ENCODE assay signal across 8 cellular contexts in the genomic region with DNA sequence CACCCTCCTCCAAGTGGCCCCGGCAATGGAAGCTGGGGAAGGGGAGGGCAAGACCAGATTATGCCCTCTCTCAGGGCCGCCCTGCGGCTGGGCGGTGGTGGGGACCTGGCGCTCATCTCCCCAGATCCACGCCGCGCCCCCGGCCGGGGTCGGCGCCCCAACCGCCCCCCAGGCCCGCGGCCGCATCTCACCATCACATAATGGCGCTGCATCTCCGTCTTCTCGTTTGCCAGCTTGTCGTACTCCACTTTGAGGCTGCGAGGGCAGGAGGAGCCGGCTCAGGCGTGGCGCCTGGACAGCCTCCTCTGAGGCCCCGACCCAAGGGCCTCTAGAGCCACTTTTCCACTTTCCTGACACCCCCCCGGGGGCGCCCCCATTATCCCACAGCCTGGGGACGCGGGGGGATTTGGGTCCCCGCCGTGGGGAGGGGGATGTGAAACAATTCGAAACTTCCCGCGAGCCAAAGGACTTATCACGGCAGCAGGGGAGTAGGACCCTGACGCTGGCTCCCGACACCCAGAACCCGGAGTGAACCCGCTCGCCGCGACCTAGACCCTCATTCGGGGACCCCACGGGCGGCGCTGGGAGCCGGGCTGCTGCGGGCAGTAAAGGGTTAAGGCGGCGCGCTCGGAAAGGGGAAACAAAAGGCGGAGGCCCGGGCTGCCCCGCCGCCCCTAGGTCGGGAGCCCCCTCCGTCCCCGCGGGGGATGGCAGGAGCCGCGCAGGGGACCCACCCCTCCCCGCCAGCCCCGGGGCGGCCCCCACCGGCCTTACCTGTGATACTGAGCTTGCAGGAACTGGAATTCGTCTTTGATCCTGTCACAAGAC. TPM values are rescaled to one million over a fixed set of nuclear protein-coding genes. Genes with fewer than 3 reads are reported as not detected.
DNase-seq lines count a peak whose midpoint lies in the region; ATAC-seq and TF ChIP-seq lines count a peak whose summit lies in the region.

No MANE protein-coding gene starts in this region.

- no peaks in the 10 kb centered on the region for H3K27me3 ChIP-seq in right lobe of liver

- H3K9me3 Mint-ChIP-seq in T-cell (no peaks in the 10 kb centered on the region), MCF 10A (ENCODE audit: unreplicated experiment) (no peaks in the 10 kb centered on the region)

- CTCF ChIA-PET in T-cell (lab: Charles Lee) (interaction anchor here in 1 of 2 donors (0.6 to 0.7 kb wide), 2 partner anchors 382 to 520 kb away, joined by 3 to 5 read pairs; no protein-coding TSS in a partner anchor), MCF 10A (lab: Yijun Ruan, JAX) (interaction anchor here (0.6 to 1.3 kb wide), 3 partner anchors 11 to 619 kb away, joined by 3 to 4 read pairs (median 3); no protein-coding TSS in a partner anchor)

- ATAC-seq in T-cell (replicated peaks in 1 of 4) (no peak), right lobe of liver (no peak), GM19467 (IDR thresholded peaks at IDR 0.05; ENCODE audit: unreplicated experiment) (no peak), HG03159 (IDR thresholded peaks at IDR 0.05; ENCODE audit: unreplicated experiment) (no peak)

- 3% methylated on average over 13 of the region's 67 CpGs for WGBS in right lobe of liver (ENCODE audit: insufficient coverage, low coverage, low lambda C conversion rate, missing lambda C conversion rate)

- H3K4me3 ChIP-seq in right lobe of liver: peak overlapping the region; percentile 78 to 86 (median 84)

- H3K27me3 Mint-ChIP-seq in T-cell: no peaks in the 10 kb centered on the region
- no peaks in the 10 kb centered on the region for H3K27me3 Mint-ChIP-seq in MCF 10A (ENCODE audit: insufficient read depth, unreplicated experiment)

- H3K4me1 Mint-ChIP-seq in T-cell: peaks cover 52 to 70% (median 64%) of the 10 kb centered on the region in 3 donors
- peaks cover 26% of the 10 kb centered on the region for H3K4me1 Mint-ChIP-seq in MCF 10A (ENCODE audit: insufficient read depth, unreplicated experiment)

- no TSS peak for BruUV-seq in MCF 10A (replicated peaks; lab: Mats Ljungman, UMichigan)

- peak overlapping the region; percentile 79 to 98 (median 91) for H3K27ac ChIP-seq in right lobe of liver

- H3K36me3 ChIP-seq in right lobe of liver: no peaks in the 10 kb centered on the region

- POLR2A ChIA-PET in T-cell (lab: Charles Lee) (interaction anchor here in 1 of 2 donors (0.5 kb wide), 1 partner anchor 99 kb away, joined by 3 read pairs; no protein-coding TSS in a partner anchor), MCF 10A (lab: Yijun Ruan, JAX) (interaction anchor here (0.6 to 2.1 kb wide), 5 partner anchors 30 to 642 kb away, joined by 3 to 5 read pairs (median 4); a partner anchor contains a TSS)

- TF ChIP-seq CTCF in MCF 10A (IDR thresholded peaks at IDR 0.05; ENCODE audit: unreplicated experiment): no peak
- peak in 1 of 4 donors; percentile 6 for TF ChIP-seq CTCF in right lobe of liver (IDR thresholded peaks at IDR 0.05)

- H3K9me3 ChIP-seq in right lobe of liver: no peaks in the 10 kb centered on the region

- H3K4me1 ChIP-seq in right lobe of liver: peaks cover 0 to 62% (median 29%) of the 10 kb centered on the region in 4 donors

- peak; percentile 76 for DNase-seq in NCI-H82 (lab: John Stamatoyannopoulos, UW)
- no peak for DNase-seq in NCI-H82 treated with DMSO at 0.1 percent for 48 hours (lab: John Stamatoyannopoulos, UW; ENCODE audit: unreplicated experiment)
- peak in 25 of 34 experiments; percentile 7 to 59 (median 30) for DNase-seq in T-cell
- DNase-seq in MCF 10A (ENCODE audit: unreplicated experiment): no peak
- peak in 1 of 3 donors; percentile 68 for DNase-seq in right lobe of liver
- peak; percentile 15 for DNase-seq in stimulated activated CD8-positive, alpha-beta memory T cell treated with anti-CD3 and anti-CD28 coated beads, Interleukin-15, amount 100 ng/mL, for 24 hours (ENCODE audit: low read depth)

- H3K36me3 Mint-ChIP-seq in T-cell: peaks cover 27% of the 10 kb centered on the region
- H3K36me3 Mint-ChIP-seq in MCF 10A (ENCODE audit: insufficient read depth, unreplicated experiment): peaks cover 31% of the 10 kb centered on the region

- H3K4me3 Mint-ChIP-seq in T-cell (peak overlapping the region; percentile 94 to 98 (median 97)), MCF 10A (ENCODE audit: unreplicated experiment) (peak overlapping the region; percentile 92)

- TF ChIP-seq POLR2A in right lobe of liver (IDR thresholded peaks at IDR 0.05): no peak

- intact Hi-C loops in MCF 10A (cut with micrococcal nuclease): loop anchor here (1.0 to 10.0 kb wide), 7 partner anchors 73 to 619 kb away; no protein-coding TSS in a partner anchor
- intact Hi-C loops in right lobe of liver (cut with DNase I): no loop called here

- H3K27ac Mint-ChIP-seq in T-cell: peak overlapping the region; percentile 77 to 82
- H3K27ac Mint-ChIP-seq in MCF 10A (ENCODE audit: low read depth, unreplicated experiment): peak overlapping the region; percentile 67

RNA-seq across cellular contexts. Expression of a gene that starts 2.1 kb away (rescaled TPM):
- total RNA-seq in T-cell (100 to 1,000 TPM in 4 of 5 donors, 10 to 100 TPM in 1; 99.2 to 174 (median 160) TPM), MCF 10A (2022) (21.6 and 23.2 TPM in 2 replicates), right lobe of liver (10 to 100 TPM in 5 of 6 experiments, 1 to 10 TPM in 1; 8.9 to 38.2 (median 21.2) TPM)

Comparison
In these comparisons a context has a peak if more than half of its experiments do, and no peak if none do; other contexts are left out.
1. DNase-seq: peak in NCI-H82 (single experiment), T-cell (25 of 34) and stimulated activated CD8-positive, alpha-beta memory T cell treated with anti-CD3 and anti-CD28 coated beads, Interleukin-15, amount 100 ng/mL, for 24 hours (single experiment); none in NCI-H82 treated with DMSO at 0.1 percent for 48 hours (single experiment) and MCF 10A (single experiment).